15 cellular contexts compared by ENCODE assay signal in genomic region chr7:106281919-106282318, GRCh38. TPM values are rescaled to one million over a fixed set of nuclear protein-coding genes. Genes with fewer than 3 reads are reported as not detected.
DNase-seq lines count a peak whose midpoint lies in the region; ATAC-seq and TF ChIP-seq lines count a peak whose summit lies in the region.
"Had no signal": no experiment of that assay in that cellular context is flagged by ENCODE, and none has a peak within 500 bp of the region (broad histone marks: within the 10 kb centered on the region; RNA-seq: fewer than 3 reads in every experiment).

No MANE protein-coding gene starts in this region.

- no peak overlapping the region for H3K9ac ChIP-seq in colonic mucosa (ENCODE audit: low read depth in 2 of 2, low read length in 2 of 2)

- H3K4me1 ChIP-seq in colonic mucosa = no peaks in the 10 kb centered on the region
- H3K4me1 ChIP-seq: prostate gland had no signal

- peak; percentile 46 for DNase-seq in activated CD4-positive, alpha-beta T cell treated with anti-CD3 and anti-CD28 coated beads for 36 hours
- no peak for DNase-seq in activated CD4-positive, alpha-beta T cell treated with anti-CD3 and anti-CD28 coated beads for 4 hours
- peak; percentile 17 for DNase-seq in RPMI8226
- no peak for DNase-seq in colonic mucosa
- DNase-seq in NCI-H1694 (lab: John Stamatoyannopoulos, UW) = no peak
- DNase-seq in HCEC 1CT = no peak
- DNase-seq: left colon, NCI-H1092, NCI-H748 treated with DMSO at 0.1 percent for 48 hours had no signal

- H3K4me1 Mint-ChIP-seq in activated CD4-positive, alpha-beta T cell treated with anti-CD3 and anti-CD28 coated beads for 36 hours = peaks cover 54% of the 10 kb centered on the region

- CTCF ChIA-PET in activated CD4-positive, alpha-beta T cell treated with anti-CD3 and anti-CD28 coated beads for 36 hours (lab: Charles Lee) = interaction anchor here (0.6 to 1.3 kb wide), 4 partner anchors 12 to 186 kb away, joined by 3 to 4 read pairs (median 3); no protein-coding TSS in a partner anchor

- peaks cover 2% of the 10 kb centered on the region for H3K9me3 Mint-ChIP-seq in activated CD4-positive, alpha-beta T cell treated with anti-CD3 and anti-CD28 coated beads for 36 hours (ENCODE audit: low read depth)

- H3K27ac ChIP-seq in colonic mucosa = no peak overlapping the region
- peak overlapping the region in 7 of 21 experiments; percentile 8 to 99 (median 39) for H3K27ac ChIP-seq in skin epidermis
- H3K27ac ChIP-seq: 22Rv1, cardiac muscle cell, SK-N-MC had no signal

- no peaks in the 10 kb centered on the region for H3K27me3 ChIP-seq in colonic mucosa
- H3K27me3 ChIP-seq: cardiac muscle cell had no signal

- POLR2A ChIA-PET in activated CD4-positive, alpha-beta T cell treated with anti-CD3 and anti-CD28 coated beads for 36 hours (lab: Charles Lee) = interaction anchor here (0.6 to 0.7 kb wide), 3 partner anchors 57 to 887 kb away, joined by 3 to 5 read pairs (median 3); partner anchors contain the start of gene HBP1

- no peaks in the 10 kb centered on the region for H3K36me3 ChIP-seq in colonic mucosa
- H3K36me3 ChIP-seq: cardiac muscle cell, prostate gland had no signal

- no peak for ATAC-seq in activated CD4-positive, alpha-beta T cell treated with anti-CD3 and anti-CD28 coated beads for 36 hours
- ATAC-seq in HG03571 (IDR thresholded peaks at IDR 0.05; ENCODE audit: unreplicated experiment) = no peak
- ATAC-seq: left colon had no signal

- H3K4me3 ChIP-seq in colonic mucosa (peak overlapping the region; percentile 68), skin epidermis (peak overlapping the region in 4 of 7 experiments; percentile 7 to 82 (median 68))
- H3K4me3 ChIP-seq: cardiac muscle cell, SK-N-MC had no signal

- peak overlapping the region; percentile 94 for H3K4me3 Mint-ChIP-seq in activated CD4-positive, alpha-beta T cell treated with anti-CD3 and anti-CD28 coated beads for 36 hours

- intact Hi-C loops in activated CD4-positive, alpha-beta T cell treated with anti-CD3 and anti-CD28 coated beads for 36 hours (cut with DNase I, micrococcal nuclease) = loop anchor here (2.0 to 10.0 kb wide), 3 partner anchors 167 to 583 kb away; partner anchors contain the start of genes PIK3CG (in 1 of the 2) and SYPL1 (in 1 of the 2)
- intact Hi-C loops in colonic mucosa (cut with DNase I) = no loop called here

- peak overlapping the region; percentile 99 for H3K27ac Mint-ChIP-seq in activated CD4-positive, alpha-beta T cell treated with anti-CD3 and anti-CD28 coated beads for 36 hours

- no peak for TF ChIP-seq CTCF in colonic mucosa (IDR thresholded peaks at IDR 0.05)

- H3K27me3 Mint-ChIP-seq in activated CD4-positive, alpha-beta T cell treated with anti-CD3 and anti-CD28 coated beads for 36 hours = no peaks in the 10 kb centered on the region

- no peaks in the 10 kb centered on the region for H3K9me3 ChIP-seq in colonic mucosa
- H3K9me3 ChIP-seq: prostate gland had no signal

- H3K36me3 Mint-ChIP-seq in activated CD4-positive, alpha-beta T cell treated with anti-CD3 and anti-CD28 coated beads for 36 hours (ENCODE audit: low read depth) = peaks cover 75% of the 10 kb centered on the region

RNA-seq across cellular contexts. Expression of gene NAMPT, which starts 2.9 kb away (rescaled TPM):
- total RNA-seq in activated CD4-positive, alpha-beta T cell treated with anti-CD3 and anti-CD28 coated beads for 36 hours = 1,000 to 10,000 TPM in 1 of 2 experiments, 100 to 1,000 TPM in 1; 825 to 1,205 TPM
- total RNA-seq in colonic mucosa = 100 to 1,000 TPM in 1 of 2 donors, 10 to 100 TPM in 1; 88.6 to 273 TPM

Comparison
In these comparisons a context has a peak if more than half of its experiments do, and no peak if none do; other contexts are left out.
1. DNase-seq: peak in activated CD4-positive, alpha-beta T cell treated with anti-CD3 and anti-CD28 coated beads for 36 hours (single experiment) and RPMI8226 (single experiment); none in activated CD4-positive, alpha-beta T cell treated with anti-CD3 and anti-CD28 coated beads for 4 hours (0 of 2), colonic mucosa (single experiment), NCI-H1694 (single experiment) and HCEC 1CT (single experiment).